Comparison of ENCODE assay signal across 22 cellular contexts in genomic region chr1:10179751-10180150, GRCh38. TPM values are rescaled to one million over a fixed set of nuclear protein-coding genes. Genes with fewer than 3 reads are reported as not detected.
DNase-seq lines count a peak whose midpoint lies in the region; ATAC-seq and TF ChIP-seq lines count a peak whose summit lies in the region.
"Had no signal": no experiment of that assay in that cellular context is flagged by ENCODE, and none has a peak within 500 bp of the region (broad histone marks: within the 10 kb centered on the region; RNA-seq: fewer than 3 reads in every experiment).

No MANE protein-coding gene starts in this region.

- ATAC-seq in WTC11 (no peak), HG02852 (IDR thresholded peaks at IDR 0.05; ENCODE audit: unreplicated experiment) (no peak), heart right ventricle (no peak), HG03025 (IDR thresholded peaks at IDR 0.05; ENCODE audit: low FRiP score, unreplicated experiment) (no peak)
- ATAC-seq: activated CD4-positive, CD25-positive, alpha-beta regulatory T cell treated with anti-CD3 and anti-CD28 coated beads, Interleukin-2, amount 50 U/mL, for 24 hours; activated T-cell treated with anti-CD3 and anti-CD28 coated beads, Interleukin-2, amount 50 U/mL, for 72 hours; naive thymus-derived CD8-positive, alpha-beta T cell had no signal

- H3K27ac Mint-ChIP-seq in WTC11 (peak overlapping the region; percentile 73; the same call in 1 of the 2 replicates), endodermal cell (peak overlapping the region; percentile 49), mesothelial cell of epicardium (peak overlapping the region; percentile 27)
- H3K27ac Mint-ChIP-seq: activated T-cell treated with anti-CD3 and anti-CD28 coated beads, Interleukin-2, amount 50 U/mL, for 72 hours had no signal

- POLR2A ChIA-PET in WTC11 (lab: Charles Lee), result no interaction called here

- CTCF ChIA-PET in WTC11 (lab: Charles Lee), result no interaction called here

- peaks cover 7% of the 10 kb centered on the region for H3K4me1 Mint-ChIP-seq in WTC11
- H3K4me1 Mint-ChIP-seq in endodermal cell, result no peaks in the 10 kb centered on the region
- peaks cover 11% of the 10 kb centered on the region for H3K4me1 Mint-ChIP-seq in mesothelial cell of epicardium
- H3K4me1 Mint-ChIP-seq: CD8-positive, alpha-beta memory T cell; naive thymus-derived CD8-positive, alpha-beta T cell had no signal

- DNase-seq in WTC11 (ENCODE audit: low spot score) (no peak), endodermal cell (no peak), mesothelial cell of epicardium (ENCODE audit: low spot score in 2 of 2, unreplicated experiment in 2 of 2) (no peak), retina (peak; percentile 60), heart right ventricle (no peak), HT-29 (ENCODE audit: low spot score) (no peak)
- DNase-seq: activated T-cell treated with anti-CD3 and anti-CD28 coated beads, Interleukin-2, amount 50 U/mL, for 72 hours; CD8-positive, alpha-beta memory T cell; effector CD8-positive, alpha-beta T cell; GM23248; naive thymus-derived CD8-positive, alpha-beta T cell; NCI-H1092 treated with DMSO at 0.1 percent for 48 hours; NCI-H510A; SK-N-SH; spleen; stimulated activated CD4-positive, alpha-beta T cell treated with anti-CD3 and anti-CD28 coated beads, Interleukin-4, amount 100 ng/mL, for 4 hours; T1000 had no signal

- intact Hi-C loops in heart right ventricle (cut with DNase I), result no loop called here

- H3K27me3 Mint-ChIP-seq in WTC11 (ENCODE audit: low read depth), result no peaks in the 10 kb centered on the region
- H3K27me3 Mint-ChIP-seq in endodermal cell (ENCODE audit: insufficient read depth), result no peaks in the 10 kb centered on the region
- H3K27me3 Mint-ChIP-seq in mesothelial cell of epicardium (ENCODE audit: low read depth), result no peaks in the 10 kb centered on the region
- H3K27me3 Mint-ChIP-seq: CD8-positive, alpha-beta memory T cell; naive thymus-derived CD8-positive, alpha-beta T cell had no signal

- H3K36me3 ChIP-seq in endodermal cell (ENCODE audit: control insufficient read depth, insufficient read depth, low read length) (peaks cover 33% of the 10 kb centered on the region), heart right ventricle (peaks cover 0 to 65% (median 21%) of the 10 kb centered on the region in 9 donors)

- TF ChIP-seq CTCF in WTC11 (IDR thresholded peaks at IDR 0.05) (no peak), endodermal cell (conservative IDR thresholded peaks at IDR 0.05) (no peak), mesothelial cell of epicardium (IDR thresholded peaks at IDR 0.05; ENCODE audit: unreplicated experiment) (no peak), heart right ventricle (IDR thresholded peaks at IDR 0.05) (no peak)

- no peaks in the 10 kb centered on the region for H3K27me3 ChIP-seq in endodermal cell (ENCODE audit: control insufficient read depth, insufficient read depth, low read length, poor library complexity, severe bottlenecking)
- no peaks in the 10 kb centered on the region for H3K27me3 ChIP-seq in heart right ventricle
- H3K27me3 ChIP-seq: cardiac muscle cell, esophagus muscularis mucosa, spleen had no signal

- peaks cover 9% of the 10 kb centered on the region for H3K9me3 ChIP-seq in endodermal cell (ENCODE audit: control insufficient read depth, low read length)
- peaks cover 0 to 8% (median 0%) of the 10 kb centered on the region in 11 donors for H3K9me3 ChIP-seq in heart right ventricle
- H3K9me3 ChIP-seq: esophagus muscularis mucosa, SK-N-SH had no signal

- WGBS in endodermal cell (ENCODE audit: insufficient coverage in 1 of 2, insufficient read length in 1 of 2), 2 experiments, result 81 to 92% methylated on average over 12 to 15 of the region's 15 CpGs
- 90 to 94% methylated on average over 15 of the region's 15 CpGs for WGBS in heart right ventricle, 2 donors

- no peak overlapping the region for H3K4me3 Mint-ChIP-seq in WTC11
- H3K4me3 Mint-ChIP-seq in endodermal cell, result no peak overlapping the region
- H3K4me3 Mint-ChIP-seq in mesothelial cell of epicardium, result no peak overlapping the region
- H3K4me3 Mint-ChIP-seq: activated T-cell treated with anti-CD3 and anti-CD28 coated beads, Interleukin-2, amount 50 U/mL, for 72 hours; CD8-positive, alpha-beta memory T cell; naive thymus-derived CD8-positive, alpha-beta T cell had no signal

- H3K4me3 ChIP-seq in endodermal cell (ENCODE audit: low read length) (no peak overlapping the region), heart right ventricle (no peak overlapping the region)
- H3K4me3 ChIP-seq: cardiac muscle cell, esophagus muscularis mucosa, GM23248, spleen had no signal

- peaks cover 14% of the 10 kb centered on the region for H3K9me3 Mint-ChIP-seq in WTC11
- H3K9me3 Mint-ChIP-seq in endodermal cell, result peaks cover 12% of the 10 kb centered on the region
- peaks cover 14% of the 10 kb centered on the region for H3K9me3 Mint-ChIP-seq in mesothelial cell of epicardium

- H3K4me1 ChIP-seq in endodermal cell (ENCODE audit: control insufficient read depth, insufficient read depth, low read length) (no peaks in the 10 kb centered on the region), heart right ventricle (peaks cover 0 to 8% (median 0%) of the 10 kb centered on the region in 9 donors)
- H3K4me1 ChIP-seq: esophagus muscularis mucosa, spleen had no signal

- H3K36me3 Mint-ChIP-seq in WTC11 (peaks cover 36% of the 10 kb centered on the region), endodermal cell (ENCODE audit: low read depth) (peaks cover 44% of the 10 kb centered on the region), mesothelial cell of epicardium (peaks cover 37% of the 10 kb centered on the region)

- peak overlapping the region; percentile 97 for H3K27ac ChIP-seq in endodermal cell (ENCODE audit: low read depth, low read length)
- H3K27ac ChIP-seq in heart right ventricle, result no peak overlapping the region
- H3K27ac ChIP-seq: esophagus muscularis mucosa, GM23248, spleen had no signal

- H3K9ac ChIP-seq in endodermal cell (ENCODE audit: extremely low read depth, low read length, poor library complexity, severe bottlenecking), result no peak overlapping the region
- H3K9ac ChIP-seq: GM23248, SK-N-SH had no signal

TF ChIP-seq in WTC11, 78 proteins besides CTCF, POLR2A, EP300 and RAD21 (continues in another document):
- TF ChIP-seq AFF4 (CRISPR knock-in tag; IDR thresholded peaks at IDR 0.05; ENCODE audit: borderline replicate concordance) (no peak), CREB1 (CRISPR knock-in tag; IDR thresholded peaks at IDR 0.05) (no peak), TCF7 (CRISPR knock-in tag; IDR thresholded peaks at IDR 0.05; ENCODE audit: low read depth) (no peak), NFE2L1 (CRISPR knock-in tag; IDR thresholded peaks at IDR 0.05) (no peak), AR (CRISPR knock-in tag; IDR thresholded peaks at IDR 0.05) (no peak), MXD4 (CRISPR knock-in tag; IDR thresholded peaks at IDR 0.05; ENCODE audit: borderline replicate concordance) (no peak), MYBL2 (CRISPR knock-in tag; IDR thresholded peaks at IDR 0.05) (no peak)

RNA-seq across cellular contexts. Expression of gene KIF1B, which starts 30.6 kb away (rescaled TPM):
- total RNA-seq in WTC11 (2021) (63.1 to 70.1 TPM (median 64.9 TPM) in 3 replicates), endodermal cell (10 to 100 TPM; 71.5 to 74.2 TPM), mesothelial cell of epicardium (65.7 to 67.7 TPM (median 66.1 TPM) in 3 replicates), heart right ventricle (100 to 1,000 TPM in 2 of 10 donors, 10 to 100 TPM in 8; 64.9 to 107 (median 89.9) TPM)
- 77.6 TPM for polyA plus RNA-seq in endodermal cell (2013, experiment 1 of 2)
- polyA plus RNA-seq in endodermal cell (2013, experiment 2 of 2), result 78.5 TPM
- 10 to 100 TPM; 21.6 to 32.3 TPM for polyA plus RNA-seq in heart right ventricle
- 8.7 and 10.5 TPM in 2 replicates for total RNA-seq in HT-29 (2014; rRNA removed; shearing (Covaris generic))
